9 cellular contexts compared by ENCODE assay signal in genomic region chr3:48664313-48664644, GRCh38. TPM values are rescaled to one million over a fixed set of nuclear protein-coding genes. Genes with fewer than 3 reads are reported as not detected.
DNase-seq lines count a peak whose midpoint lies in the region; ATAC-seq and TF ChIP-seq lines count a peak whose summit lies in the region.
"Had no signal": no experiment of that assay in that cellular context is flagged by ENCODE, and none has a peak within 500 bp of the region (broad histone marks: within the 10 kb centered on the region; RNA-seq: fewer than 3 reads in every experiment).

No MANE protein-coding gene starts in this region.

- H3F3A ChIP-seq in SK-N-SH (replicated peaks; ENCODE audit: insufficient read depth), result peaks cover 18% of the 10 kb centered on the region

- peaks cover 26% of the 10 kb centered on the region for H3K79me2 ChIP-seq in SK-N-SH (ENCODE audit: insufficient read depth)

- ATAC-seq in SK-N-SH treated with all-trans-retinoic acid at 6 μM for 48 hours (no peak), GM19324 (IDR thresholded peaks at IDR 0.05; ENCODE audit: low FRiP score, unreplicated experiment) (no peak)

- H3K9me3 ChIP-seq in SK-N-SH, result no peaks in the 10 kb centered on the region
- peaks cover 3% of the 10 kb centered on the region; the same call in 1 of the 2 replicates for H3K9me3 ChIP-seq in SJCRH30 (replicated peaks)
- no peaks in the 10 kb centered on the region for H3K9me3 ChIP-seq in prostate gland

- TF ChIP-seq POLR2A in prostate gland (IDR thresholded peaks at IDR 0.05), result no peak

- POLR2A ChIA-PET in SK-N-SH (lab: Yijun Ruan, JAX), result interaction anchor here (0.6 to 2.1 kb wide), 4 partner anchors 10 to 75 kb away, joined by 3 to 10 read pairs (median 6); partner anchors contain the start of gene IP6K2

- peak overlapping the region; percentile 61 to 77; a peak in 3 of 4 replicates for H3K4me3 ChIP-seq in SK-N-SH (ENCODE audit: low read depth in 2 of 2, low read length in 1 of 2)
- peak overlapping the region; percentile 71 for H3K4me3 ChIP-seq in SJCRH30
- H3K4me3 ChIP-seq in epithelial cell of esophagus (ENCODE audit: low read length), result peak overlapping the region; percentile 14
- H3K4me3 ChIP-seq in prostate gland, result no peak overlapping the region

- H3K36me3 ChIP-seq in SK-N-SH (replicated peaks in 1 of 2; ENCODE audit: control insufficient read depth in 1 of 2, insufficient read depth in 2 of 2, low read length in 1 of 2), result peaks cover 9 to 20% of the 10 kb centered on the region in 2 experiments
- H3K36me3 ChIP-seq in SJCRH30, result no peaks in the 10 kb centered on the region
- no peaks in the 10 kb centered on the region for H3K36me3 ChIP-seq in prostate gland

- no peak for TF ChIP-seq EP300 in SK-N-SH (IDR thresholded peaks at IDR 0.05; ENCODE audit: borderline replicate concordance in 1 of 2, low read depth in 1 of 2, low read length in 1 of 2)

- peak overlapping the region in 1 of 2 experiments; percentile 99; a peak in 2 of 4 replicates for H3K27ac ChIP-seq in SK-N-SH (ENCODE audit: low read depth in 2 of 2, low read length in 1 of 2)
- no peak overlapping the region for H3K27ac ChIP-seq in SJCRH30
- peak overlapping the region; percentile 60 for H3K27ac ChIP-seq in prostate gland

- H3K4me2 ChIP-seq in SK-N-SH, result peak overlapping the region; percentile 98

- no peak for TF ChIP-seq CTCF in SK-N-SH (IDR thresholded peaks at IDR 0.05)
- no peak for TF ChIP-seq CTCF in epithelial cell of esophagus (IDR thresholded peaks at IDR 0.05; ENCODE audit: insufficient read depth, low read depth, low read length, missing control alignments)
- TF ChIP-seq CTCF in prostate gland (IDR thresholded peaks at IDR 0.05), result no peak

- no peak overlapping the region; the same call in 1 of the 2 replicates for H3K9ac ChIP-seq in SK-N-SH

- H3K9me2 ChIP-seq in SK-N-SH, result no peaks in the 10 kb centered on the region

- DNase-seq in SK-N-SH, result no peak
- no peak for DNase-seq in SJCRH30
- no peak for DNase-seq in epithelial cell of esophagus (ENCODE audit: low read depth)
- DNase-seq in prostate gland (ENCODE audit: low spot score), result no peak
- DNase-seq in AML-193 (lab: John Stamatoyannopoulos, UW), result no peak
- DNase-seq in T-helper 9 cell, result no peak

- intact Hi-C loops in prostate gland (cut with DNase I), result no loop called here

- H3K4me1 ChIP-seq in SK-N-SH (ENCODE audit: control insufficient read depth in 1 of 2, insufficient read depth in 2 of 2, low read depth in 1 of 2, low read length in 1 of 2), result peaks cover 4 to 15% of the 10 kb centered on the region in 2 experiments; a peak in 2 of 4 replicates
- H3K4me1 ChIP-seq in SJCRH30, result no peaks in the 10 kb centered on the region
- no peaks in the 10 kb centered on the region for H3K4me1 ChIP-seq in prostate gland (replicated peaks)

- CTCF ChIA-PET in SK-N-SH (lab: Yijun Ruan, JAX), result interaction anchor here (0.5 to 4.5 kb wide), 13 partner anchors 8 to 165 kb away, joined by 3 to 33 read pairs (median 4); partner anchors contain the start of genes NCKIPSD and SLC26A6

- H2AFZ ChIP-seq in SK-N-SH (ENCODE audit: low read depth), result no peak overlapping the region

- no peaks in the 10 kb centered on the region for H3K27me3 ChIP-seq in SK-N-SH (ENCODE audit: insufficient read depth)
- H3K27me3 ChIP-seq in SJCRH30, result no peaks in the 10 kb centered on the region
- no peaks in the 10 kb centered on the region for H3K27me3 ChIP-seq in prostate gland (replicated peaks; ENCODE audit: insufficient read depth)

- WGBS in SK-N-SH (ENCODE audit: low lambda C conversion rate), result 24% methylated on average over 11 of the region's 11 CpGs
- WGBS in prostate gland, result 50% methylated on average over 11 of the region's 11 CpGs

- no peaks in the 10 kb centered on the region for H4K20me1 ChIP-seq in SK-N-SH (ENCODE audit: insufficient read depth)

- TF ChIP-seq RAD21 in SK-N-SH (IDR thresholded peaks at IDR 0.05; ENCODE audit: low read length), result no peak

TF ChIP-seq in SK-N-SH, 30 proteins besides CTCF, POLR2A, EP300 and RAD21 (continues in another document):
- TF ChIP-seq ELF1 (IDR thresholded peaks at IDR 0.05) (no peak), RCOR1 (IDR thresholded peaks at IDR 0.05; ENCODE audit: low read length) (no peak)
- TF ChIP-seq, protein P1, sequence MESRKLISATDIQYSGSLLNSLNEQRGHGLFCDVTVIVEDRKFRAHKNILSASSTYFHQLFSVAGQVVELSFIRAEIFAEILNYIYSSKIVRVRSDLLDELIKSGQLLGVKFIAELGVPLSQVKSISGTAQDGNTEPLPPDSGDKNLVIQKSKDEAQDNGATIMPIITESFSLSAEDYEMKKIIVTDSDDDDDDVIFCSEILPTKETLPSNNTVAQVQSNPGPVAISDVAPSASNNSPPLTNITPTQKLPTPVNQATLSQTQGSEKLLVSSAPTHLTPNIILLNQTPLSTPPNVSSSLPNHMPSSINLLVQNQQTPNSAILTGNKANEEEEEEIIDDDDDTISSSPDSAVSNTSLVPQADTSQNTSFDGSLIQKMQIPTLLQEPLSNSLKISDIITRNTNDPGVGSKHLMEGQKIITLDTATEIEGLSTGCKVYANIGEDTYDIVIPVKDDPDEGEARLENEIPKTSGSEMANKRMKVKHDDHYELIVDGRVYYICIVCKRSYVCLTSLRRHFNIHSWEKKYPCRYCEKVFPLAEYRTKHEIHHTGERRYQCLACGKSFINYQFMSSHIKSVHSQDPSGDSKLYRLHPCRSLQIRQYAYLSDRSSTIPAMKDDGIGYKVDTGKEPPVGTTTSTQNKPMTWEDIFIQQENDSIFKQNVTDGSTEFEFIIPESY (IDR thresholded peaks at IDR 0.05; ENCODE audit: borderline replicate concordance, low read depth), result no peak

TF ChIP-seq in SK-N-SH treated with all-trans-retinoic acid at 6 μM for 48 hours, 23 proteins besides CTCF, POLR2A, EP300 and RAD21 (continues in another document):
- TF ChIP-seq TOX (CRISPR knock-in tag; IDR thresholded peaks at IDR 0.05; ENCODE audit: borderline replicate concordance) (no peak), CSDC2 (CRISPR knock-in tag; IDR thresholded peaks at IDR 0.05) (no peak), ESRRG (CRISPR knock-in tag; IDR thresholded peaks at IDR 0.05) (no peak), BACH2 (CRISPR knock-in tag; IDR thresholded peaks at IDR 0.05; ENCODE audit: borderline replicate concordance) (no peak), ZFP3 (CRISPR knock-in tag; IDR thresholded peaks at IDR 0.05) (no peak), TCF4 (CRISPR knock-in tag; IDR thresholded peaks at IDR 0.05; ENCODE audit: borderline replicate concordance) (no peak), ARNTL (CRISPR knock-in tag; IDR thresholded peaks at IDR 0.05; ENCODE audit: borderline replicate concordance, low read depth) (no peak), ZC3H10 (CRISPR knock-in tag; IDR thresholded peaks at IDR 0.05) (no peak), PATZ1 (CRISPR knock-in tag; IDR thresholded peaks at IDR 0.05; ENCODE audit: borderline replicate concordance) (no peak)

RNA-seq across cellular contexts. Expression of gene CELSR3, which starts 1.6 kb away (rescaled TPM):
- 10.0 and 11.7 TPM in 2 replicates for polyA plus RNA-seq in SK-N-SH (2012; rRNA removed)
- 3.9 and 6.8 TPM in 2 replicates for polyA plus RNA-seq in SK-N-SH (2012; cell fraction: cytosol; rRNA removed)
- polyA plus RNA-seq in SK-N-SH (2012; cell fraction: nucleus; rRNA removed), result 32.5 and 36.5 TPM in 2 replicates
- 1.1 and 1.7 TPM in 2 replicates for total RNA-seq in SJCRH30 (2014; rRNA removed; shearing (Covaris generic))
- total RNA-seq in prostate gland, result 1 to 10 TPM in 1 of 2 donors, under 1 TPM in 1; 0.41 to 6.4 TPM

RNA-seq across cellular contexts. Expression of gene NCKIPSD, which starts 21.4 kb away (rescaled TPM):
- polyA plus RNA-seq in SK-N-SH (2012; rRNA removed), result 20.4 and 24.9 TPM in 2 replicates
- 5.7 and 12.2 TPM in 2 replicates for polyA plus RNA-seq in SK-N-SH (2012; cell fraction: cytosol; rRNA removed)
- polyA plus RNA-seq in SK-N-SH (2012; cell fraction: nucleus; rRNA removed), result 50.4 and 56.5 TPM in 2 replicates
- 11.8 and 13.7 TPM in 2 replicates for total RNA-seq in SJCRH30 (2014; rRNA removed; shearing (Covaris generic))
- total RNA-seq in prostate gland, result 10 to 100 TPM; 32.9 to 83.3 TPM

RNA-seq across cellular contexts. Expression of gene SLC26A6, which starts 29.0 kb away (rescaled TPM):
- polyA plus RNA-seq in SK-N-SH (2012; rRNA removed), result 31.9 and 39.6 TPM in 2 replicates
- polyA plus RNA-seq in SK-N-SH (2012; cell fraction: cytosol; rRNA removed), result 4.0 and 6.8 TPM in 2 replicates
- polyA plus RNA-seq in SK-N-SH (2012; cell fraction: nucleus; rRNA removed), result 246 and 273 TPM in 2 replicates
- total RNA-seq in SJCRH30 (2014; rRNA removed; shearing (Covaris generic)), result 14.8 and 18.9 TPM in 2 replicates
- total RNA-seq in prostate gland, result 10 to 100 TPM; 18.4 to 30.0 TPM

RNA-seq across cellular contexts. Expression of gene TMEM89, which starts 42.7 kb away (rescaled TPM):
- not detected in 2 replicates for polyA plus RNA-seq in SK-N-SH (2012; rRNA removed)
- not detected in 2 replicates for polyA plus RNA-seq in SK-N-SH (2012; cell fraction: cytosol; rRNA removed)
- 0.43 and 1.0 TPM in 2 replicates for polyA plus RNA-seq in SK-N-SH (2012; cell fraction: nucleus; rRNA removed)
- not detected in 2 replicates for total RNA-seq in SJCRH30 (2014; rRNA removed; shearing (Covaris generic))
- total RNA-seq in prostate gland, result 1 to 10 TPM in 1 of 2 donors, not detected in 1; 1.9 TPM
- total RNA-seq: HT1080 had no signal

RNA-seq across cellular contexts. Expression of gene IP6K2, which starts 52.7 kb away (rescaled TPM):
- polyA plus RNA-seq in SK-N-SH (2012; rRNA removed), result 178 and 219 TPM in 2 replicates
- 100 and 128 TPM in 2 replicates for polyA plus RNA-seq in SK-N-SH (2012; cell fraction: cytosol; rRNA removed)
- polyA plus RNA-seq in SK-N-SH (2012; cell fraction: nucleus; rRNA removed), result 677 and 702 TPM in 2 replicates
- 61.2 and 67.3 TPM in 2 replicates for total RNA-seq in SJCRH30 (2014; rRNA removed; shearing (Covaris generic))
- 100 to 1,000 TPM; 112 to 165 TPM for total RNA-seq in prostate gland

Comparison
In these comparisons a context has a peak if more than half of its experiments do, and no peak if none do; other contexts are left out.
1. H3K4me3 ChIP-seq: peak in SK-N-SH (2 of 2), SJCRH30 (single experiment) and epithelial cell of esophagus (single experiment); none in prostate gland (0 of 2).